Comparison of ENCODE assay signal across 2 cellular contexts in genomic region chr2:47272031-47272864, GRCh38.
A peak's percentile ranks its signal among the peaks of the same experiment; 100 is the strongest.
TF ChIP-seq lines count a peak whose summit lies in the region.

No MANE protein-coding gene starts in this region.

TF ChIP-seq in HEK293, 187 proteins besides CTCF, POLR2A, EP300 and RAD21 (continued from another document and continues in another):
- TF ChIP-seq PRDM10 (tag by site-specific recombination; IDR thresholded peaks at IDR 0.05) = no peak
- TF ChIP-seq KLF8 (tag by site-specific recombination; IDR thresholded peaks at IDR 0.05) = peak; percentile 34; the same call in 1 of the 2 replicates
- 0 out of 2 replicates have a peak, but pooled peaks have one; percentile 71 for TF ChIP-seq PBX3 (CRISPR knock-in tag; IDR thresholded peaks at IDR 0.05)
- no peak for TF ChIP-seq GLI4 (tag by site-specific recombination; IDR thresholded peaks at IDR 0.05)
- peak; percentile 74; the same call in 1 of the 2 replicates for TF ChIP-seq ZNF2 (tag by site-specific recombination; IDR thresholded peaks at IDR 0.05)
- peak; percentile 83 for TF ChIP-seq ZFHX2 (tag by site-specific recombination; conservative IDR thresholded peaks at IDR 0.05)
- TF ChIP-seq ZBTB26 (tag by site-specific recombination; optimal IDR thresholded peaks at IDR 0.05) = peak; percentile 49
- TF ChIP-seq SCRT2 (tag by site-specific recombination; IDR thresholded peaks at IDR 0.05) = no peak; the same call in 1 of the 2 replicates
- no peak for TF ChIP-seq ZNF610 (tag by site-specific recombination; IDR thresholded peaks at IDR 0.05; ENCODE audit: borderline replicate concordance)
- no peak for TF ChIP-seq ZNF341 (tag by site-specific recombination; IDR thresholded peaks at IDR 0.05; ENCODE audit: low read depth)
- no peak for TF ChIP-seq ZNF621 (tag by site-specific recombination; IDR thresholded peaks at IDR 0.05)
- peak; percentile 20; the same call in 1 of the 2 replicates for TF ChIP-seq MYNN (tag by site-specific recombination; IDR thresholded peaks at IDR 0.05; ENCODE audit: borderline replicate concordance)
- no peak for TF ChIP-seq PRDM4 (tag by site-specific recombination; IDR thresholded peaks at IDR 0.05)
- TF ChIP-seq TCF7L2 (IDR thresholded peaks at IDR 0.05; ENCODE audit: borderline replicate concordance, low read depth, low read length) = no peak
- TF ChIP-seq SP7 (tag by site-specific recombination; IDR thresholded peaks at IDR 0.05) = peak; percentile 50; the same call in 1 of the 2 replicates
- TF ChIP-seq ZNF670 (tag by site-specific recombination; IDR thresholded peaks at IDR 0.05; ENCODE audit: low read depth) = no peak
- TF ChIP-seq ZNF426 (tag by site-specific recombination; IDR thresholded peaks at IDR 0.05) = no peak
- TF ChIP-seq BCL11A (tag by site-specific recombination; IDR thresholded peaks at IDR 0.05; ENCODE audit: low read depth) = peak; percentile 46; the same call in 1 of the 2 replicates
- TF ChIP-seq ZNF521 (tag by site-specific recombination; IDR thresholded peaks at IDR 0.05) = no peak
- no peak for TF ChIP-seq IKZF3 (tag by site-specific recombination; IDR thresholded peaks at IDR 0.05)
- no peak for TF ChIP-seq ZNF510 (tag by site-specific recombination; IDR thresholded peaks at IDR 0.05; ENCODE audit: insufficient replicate concordance)
- peak; percentile 59 for TF ChIP-seq ZEB2 (tag by site-specific recombination; IDR thresholded peaks at IDR 0.05)
- TF ChIP-seq FEZF1 (tag by site-specific recombination; IDR thresholded peaks at IDR 0.05) = no peak
- peak; percentile 72 for TF ChIP-seq SP3 (tag by site-specific recombination; IDR thresholded peaks at IDR 0.05)

TF ChIP-seq in WTC11, 78 proteins besides CTCF, POLR2A, EP300 and RAD21 (continued from another document):
- TF ChIP-seq PRDM15 (CRISPR knock-in tag; IDR thresholded peaks at IDR 0.05) (no peak), NFE2L1 (CRISPR knock-in tag; IDR thresholded peaks at IDR 0.05) (no peak), ZNF121 (CRISPR knock-in tag; IDR thresholded peaks at IDR 0.05) (no peak), SP1 (CRISPR knock-in tag; conservative IDR thresholded peaks at IDR 0.05) (peak; percentile 68), USF1 (CRISPR knock-in tag; IDR thresholded peaks at IDR 0.05) (no peak), NFYB (CRISPR knock-in tag; conservative IDR thresholded peaks at IDR 0.05; ENCODE audit: low read depth) (no peak), TEAD1 (CRISPR knock-in tag; IDR thresholded peaks at IDR 0.05) (no peak), E2F5 (CRISPR knock-in tag; IDR thresholded peaks at IDR 0.05) (no peak), CREM (CRISPR knock-in tag; IDR thresholded peaks at IDR 0.05) (peak; percentile 43; the same call in 1 of the 2 replicates), ZMAT4 (CRISPR knock-in tag; IDR thresholded peaks at IDR 0.05) (no peak), ZNF532 (CRISPR knock-in tag; IDR thresholded peaks at IDR 0.05; ENCODE audit: borderline replicate concordance) (0 out of 2 replicates have a peak, but pooled peaks have one; percentile 24)
